Comparison of ENCODE assay signal across 9 cellular contexts in the genomic region with DNA sequence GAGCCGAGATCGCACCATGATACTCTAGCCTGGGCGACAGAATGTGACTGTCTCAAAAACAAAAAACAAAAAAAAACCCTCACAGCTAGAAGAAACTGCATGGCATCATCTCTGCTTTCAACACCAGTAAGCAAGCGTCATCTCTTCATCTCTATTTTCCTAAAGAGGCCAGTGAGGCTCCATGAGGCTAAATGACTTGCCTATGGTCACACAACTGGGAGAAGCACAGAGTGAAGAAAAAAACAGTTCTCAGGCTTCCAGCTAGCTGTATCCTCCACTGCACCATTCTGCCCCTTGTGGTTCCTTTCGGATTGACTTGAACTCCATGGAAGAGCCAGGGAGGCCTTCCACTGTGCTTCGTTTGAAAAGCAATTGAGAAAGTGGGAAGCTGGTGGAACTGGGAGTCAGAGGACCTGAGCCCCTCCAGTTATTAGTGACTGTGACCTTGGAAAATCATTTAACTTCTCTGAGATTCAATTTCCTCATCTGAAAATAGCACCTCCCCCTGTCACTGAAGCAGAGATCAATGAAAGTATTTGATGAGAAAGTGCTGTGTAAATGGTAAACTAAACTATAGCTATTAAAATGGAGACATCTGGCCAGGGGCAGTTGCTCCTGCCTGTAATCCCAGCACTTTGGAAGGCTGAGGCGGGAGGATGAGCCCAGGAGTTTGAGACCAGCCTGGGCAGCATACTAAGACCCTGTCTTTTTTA. TPM values are rescaled to one million over a fixed set of nuclear protein-coding genes. Genes with fewer than 3 reads are reported as not detected.
A peak's percentile ranks its signal among the peaks of the same experiment; 100 is the strongest.
DNase-seq lines count a peak whose midpoint lies in the region; TF ChIP-seq lines count a peak whose summit lies in the region.
"Had no signal": no experiment of that assay in that cellular context is flagged by ENCODE, and none has a peak within 500 bp of the region (broad histone marks: within the 10 kb centered on the region; RNA-seq: fewer than 3 reads in every experiment).

No MANE protein-coding gene starts in this region.

- H3K4me1 ChIP-seq in OCI-LY3 (ENCODE audit: low read length) (peaks cover 22% of the 10 kb centered on the region), transverse colon (peaks cover 0 to 19% (median 2%) of the 10 kb centered on the region in 4 donors)

- H3K27me3 Mint-ChIP-seq in HFFc6 (ENCODE audit: insufficient read depth), result no peaks in the 10 kb centered on the region; the same call in 1 of the 2 replicates
- H3K27me3 Mint-ChIP-seq in T-helper 2 cell treated with Interferon-gamma antibody and Interleukin-4, amounts not matched to agents 5 μg/mL and 100 μg/mL, for 36 hours (ENCODE audit: low read depth), result no peaks in the 10 kb centered on the region

- H3K9ac ChIP-seq in OCI-LY3 (ENCODE audit: low read length), result no peak overlapping the region

- H3K36me3 ChIP-seq in OCI-LY3 (replicated peaks; ENCODE audit: low read depth, low read length) (no peaks in the 10 kb centered on the region), transverse colon (no peaks in the 10 kb centered on the region)

- no peak overlapping the region for H3K27ac ChIP-seq in OCI-LY3 (ENCODE audit: low read length)
- no peak overlapping the region for H3K27ac ChIP-seq in transverse colon
- H3K27ac ChIP-seq: SK-N-MC had no signal

- TF ChIP-seq CTCF in HFFc6 (IDR thresholded peaks at IDR 0.05), result peak; percentile 76
- TF ChIP-seq CTCF in OCI-LY3 (IDR thresholded peaks at IDR 0.05; ENCODE audit: low read depth, low read length), result peak; percentile 63
- TF ChIP-seq CTCF in choroid plexus epithelial cell (conservative IDR thresholded peaks at IDR 0.05; ENCODE audit: low read depth, low read length), result peak; percentile 87
- peak; percentile 53 to 67 (median 60) for TF ChIP-seq CTCF in transverse colon (IDR thresholded peaks at IDR 0.05)

- in situ Hi-C loops in Caki2 (cut with HindIII; ENCODE audit: low pct_unique_long_range_greater_than_20kb, low sequenced_read_pairs), result no loop called here
- in situ Hi-C loops in transverse colon (cut with MboI; ENCODE audit: low pct_ligation_motif_present in 1 of 4, low pct_unique_long_range_greater_than_20kb in 1 of 4, low sequenced_read_pairs in 3 of 4), result no loop called here

- H3K9me3 ChIP-seq in OCI-LY3 (ENCODE audit: insufficient read depth, low read length) (no peaks in the 10 kb centered on the region), transverse colon (no peaks in the 10 kb centered on the region)

- DNase-seq in Caki2 (ENCODE audit: low read depth) (peak; percentile 55), HFFc6 (peak; percentile 55), choroid plexus epithelial cell (ENCODE audit: low read depth) (peak; percentile 86), left kidney (ENCODE audit: low read depth, low spot score) (peak; percentile 86), transverse colon (peak; percentile 58), NK-92 (lab: John Stamatoyannopoulos, UW; ENCODE audit: unreplicated experiment) (no peak)
- no peak for DNase-seq in T-helper 2 cell treated with Interferon-gamma antibody and Interleukin-4, amounts not matched to agents 5 μg/mL and 100 μg/mL, for 36 hours (ENCODE audit: low spot score)

- TF ChIP-seq EP300 in transverse colon (IDR thresholded peaks at IDR 0.05; ENCODE audit: low read depth), result no peak

- peaks cover 25% of the 10 kb centered on the region for H3K4me1 Mint-ChIP-seq in HFFc6 (ENCODE audit: low read depth)
- peaks cover 46% of the 10 kb centered on the region for H3K4me1 Mint-ChIP-seq in T-helper 2 cell treated with Interferon-gamma antibody and Interleukin-4, amounts not matched to agents 5 μg/mL and 100 μg/mL, for 36 hours (ENCODE audit: low read depth)

- TF ChIP-seq POLR2A in transverse colon (IDR thresholded peaks at IDR 0.05), result no peak

- no peak overlapping the region for H3K4me3 Mint-ChIP-seq in HFFc6
- H3K4me3 Mint-ChIP-seq in T-helper 2 cell treated with Interferon-gamma antibody and Interleukin-4, amounts not matched to agents 5 μg/mL and 100 μg/mL, for 36 hours, result no peak overlapping the region

- H3K27ac Mint-ChIP-seq in HFFc6, result no peak overlapping the region
- H3K27ac Mint-ChIP-seq in T-helper 2 cell treated with Interferon-gamma antibody and Interleukin-4, amounts not matched to agents 5 μg/mL and 100 μg/mL, for 36 hours, result no peak overlapping the region

- H4K20me1 ChIP-seq in OCI-LY3 (ENCODE audit: insufficient read depth, low read length), result peaks cover 7% of the 10 kb centered on the region

- intact Hi-C loops in transverse colon (cut with DNase I; ENCODE audit: low total_unique reads), result no loop called here

- no peak overlapping the region for H2AFZ ChIP-seq in OCI-LY3 (ENCODE audit: low read depth, low read length)

- no peaks in the 10 kb centered on the region for H3K79me2 ChIP-seq in OCI-LY3 (ENCODE audit: low read length)

- WGBS in transverse colon (ENCODE audit: low coverage in 1 of 2), 2 donors, result 61 to 68% methylated on average over 6 to 7 of the region's 7 CpGs

- H3K36me3 Mint-ChIP-seq in HFFc6 (ENCODE audit: low read depth), result no peaks in the 10 kb centered on the region
- H3K36me3 Mint-ChIP-seq in T-helper 2 cell treated with Interferon-gamma antibody and Interleukin-4, amounts not matched to agents 5 μg/mL and 100 μg/mL, for 36 hours (ENCODE audit: low read depth), result no peaks in the 10 kb centered on the region

- H3K9me3 Mint-ChIP-seq in HFFc6, result no peaks in the 10 kb centered on the region
- H3K9me3 Mint-ChIP-seq in T-helper 2 cell treated with Interferon-gamma antibody and Interleukin-4, amounts not matched to agents 5 μg/mL and 100 μg/mL, for 36 hours, result no peaks in the 10 kb centered on the region

- H3K27me3 ChIP-seq in OCI-LY3 (ENCODE audit: low read depth, low read length) (peaks cover 64% of the 10 kb centered on the region), transverse colon (no peaks in the 10 kb centered on the region)

- H3K4me2 ChIP-seq in OCI-LY3 (ENCODE audit: low read length), result no peak overlapping the region

- H3K4me3 ChIP-seq in OCI-LY3 (ENCODE audit: low read length) (no peak overlapping the region), choroid plexus epithelial cell (ENCODE audit: low read depth, low read length) (no peak overlapping the region), transverse colon (no peak overlapping the region)
- H3K4me3 ChIP-seq: SK-N-MC had no signal

RNA-seq across cellular contexts. Expression of a gene that starts 32.1 kb away (rescaled TPM):
- total RNA-seq in Caki2 (2014; rRNA removed; shearing (Covaris generic); ENCODE audit: low replicate concordance), result 4.5 and 5.9 TPM in 2 replicates
- total RNA-seq in HFFc6 (2021; fragmentation: NEBNext Ultra II Directional; extraction: Animal tissue kit (Norgen Biotek cat#: 25700)), result 10 to 100 TPM; 15.8 to 19.4 (median 17.1) TPM
- 10 to 100 TPM; 16.5 to 40.4 (median 24.5) TPM for total RNA-seq in transverse colon

RNA-seq across cellular contexts. Expression of a gene that starts 45.1 kb away (rescaled TPM):
- total RNA-seq in Caki2 (2014; rRNA removed; shearing (Covaris generic); ENCODE audit: low replicate concordance), result 231 and 296 TPM in 2 replicates
- total RNA-seq in HFFc6 (2021; fragmentation: NEBNext Ultra II Directional; extraction: Animal tissue kit (Norgen Biotek cat#: 25700)), result 100 to 1,000 TPM; 193 to 236 (median 223) TPM
- 100 to 1,000 TPM in 2 of 4 donors, 10 to 100 TPM in 2; 25.5 to 322 (median 134) TPM for total RNA-seq in transverse colon

Comparison
In these comparisons a context has a peak if more than half of its experiments do, and no peak if none do; other contexts are left out.
1. DNase-seq: peak in Caki2 (single experiment), HFFc6 (single experiment), choroid plexus epithelial cell (single experiment), left kidney (single experiment) and transverse colon (single experiment); none in NK-92 (single experiment) and T-helper 2 cell treated with Interferon-gamma antibody and Interleukin-4, amounts not matched to agents 5 μg/mL and 100 μg/mL, for 36 hours (single experiment).
2. Peak in every context shown above with its lines, with median percentiles within 50 percentile points of each other: CTCF ChIP-seq.